36 cellular contexts compared by ENCODE assay signal in genomic region chr4:109795059-109795458, GRCh38. TPM values are rescaled to one million over a fixed set of nuclear protein-coding genes. Genes with fewer than 3 reads are reported as not detected.
"Had no signal": no experiment of that assay in that cellular context is flagged by ENCODE, and none has a peak within 500 bp of the region (broad histone marks: within the 10 kb centered on the region; RNA-seq: fewer than 3 reads in every experiment).

No MANE protein-coding gene starts in this region.

- H3K9me3 ChIP-seq: ascending aorta, body of pancreas had no signal

- FAIRE-seq: astrocyte, bronchial epithelial cell had no signal

- H3K4me3 ChIP-seq: adrenal gland, ascending aorta, body of pancreas, breast epithelium, cardiac muscle cell had no signal

- DNase-seq: activated effector memory CD4-positive, alpha-beta T cell treated with anti-CD3 and anti-CD28 coated beads, Interleukin-2, amount 50 U/mL, for 16 hours; activated effector memory CD4-positive, alpha-beta T cell treated with Interleukin-2 at 50 U/mL for 16 hours; activated gamma-delta T cell; activated gamma-delta T cell treated with Interleukin-2 at 50 U/mL for 16 hours; activated naive CD4-positive, alpha-beta T cell; activated naive CD4-positive, alpha-beta T cell treated with anti-CD3 and anti-CD28 coated beads for 36 hours; activated naive CD4-positive, alpha-beta T cell treated with anti-CD3 and anti-CD28 coated beads, Interleukin-2, amount 10 ng/mL, durations not matched to agents 7 days and 5 days; activated naive CD4-positive, alpha-beta T cell treated with anti-CD3 and anti-CD28 coated beads, Interleukin-2, amount 50 U/mL, for 16 hours; activated naive CD4-positive, alpha-beta T cell treated with Interleukin-2 at 50 U/mL for 16 hours; activated naive CD8-positive, alpha-beta T cell treated with anti-CD3 and anti-CD28 coated beads for 36 hours; activated naive CD8-positive, alpha-beta T cell treated with anti-CD3 and anti-CD28 coated beads, Interleukin-2, amount 10 ng/mL, durations not matched to agents 7 days and 5 days; activated naive CD8-positive, alpha-beta T cell treated with anti-CD3 and anti-CD28 coated beads, Interleukin-2, amount 50 U/mL, for 24 hours; activated T-cell treated with anti-CD3 and anti-CD28 coated beads, Interleukin-2, amount 50 U/mL, for 24 hours; activated T-cell treated with anti-CD3 and anti-CD28 coated beads, Interleukin-2, amount 50 U/mL, for 4 hours; activated T-cell treated with anti-CD3 and anti-CD28 coated beads, Interleukin-2, amount 50 U/mL, for 48 hours; activated T-cell treated with anti-CD3 and anti-CD28 coated beads, Interleukin-2, amount 50 U/mL, for 72 hours; adrenal gland; amniotic stem cell; amygdala; anterior cingulate cortex; aorta; body of pancreas; brain microvascular endothelial cell; caudate nucleus; central memory CD4-positive, alpha-beta T cell; cerebellar nuclear complex had no signal

- H3K27ac ChIP-seq: adrenal gland, ascending aorta, body of pancreas, brain microvascular endothelial cell, breast epithelium, cardiac muscle cell had no signal

- H3K4me1 ChIP-seq: adrenal gland, ascending aorta, body of pancreas, breast epithelium had no signal

- H3K36me3 ChIP-seq: adrenal gland, ascending aorta, brain microvascular endothelial cell, breast epithelium, cardiac muscle cell had no signal

- H3K27me3 ChIP-seq: adrenal gland, ascending aorta, body of pancreas, brain microvascular endothelial cell, breast epithelium, cardiac muscle cell had no signal

- ATAC-seq: activated naive CD4-positive, alpha-beta T cell treated with anti-CD3 and anti-CD28 coated beads, Interleukin-2, amount 50 U/mL, for 72 hours; activated naive CD8-positive, alpha-beta T cell treated with anti-CD3 and anti-CD28 coated beads, Interleukin-2, amount 50 U/mL, for 24 hours; activated T-cell treated with anti-CD3 and anti-CD28 coated beads, Interleukin-2, amount 50 U/mL, for 4 hours; activated T-cell treated with anti-CD3 and anti-CD28 coated beads, Interleukin-2, amount 50 U/mL, for 72 hours; activated T-helper 17 cell treated with anti-CD3 and anti-CD28 coated beads, Interleukin-2, amount 50 U/mL, for 72 hours; body of pancreas had no signal

RNA-seq across cellular contexts. Expression of gene CFI, which starts 6.7 kb away (rescaled TPM):
- total RNA-seq: activated naive CD4-positive, alpha-beta T cell treated with anti-CD3 and anti-CD28 coated beads for 36 hours; activated naive CD4-positive, alpha-beta T cell treated with anti-CD3 and anti-CD28 coated beads, Interleukin-2, amount 50 U/mL, for 72 hours; activated naive CD8-positive, alpha-beta T cell treated with anti-CD3 and anti-CD28 coated beads for 36 hours; activated naive CD8-positive, alpha-beta T cell treated with anti-CD3 and anti-CD28 coated beads, Interleukin-2, amount 10 ng/mL, durations not matched to agents 7 days and 5 days; activated T-helper 17 cell treated with anti-CD3 and anti-CD28 coated beads, Interleukin-2, amount 50 U/mL, for 72 hours; astrocyte; bronchial epithelial cell; chondrocyte had no signal

RNA-seq across cellular contexts. Expression of gene GAR1, which starts 20.5 kb away (rescaled TPM):
- total RNA-seq: ascending aorta had no signal

RNA-seq across cellular contexts. Expression of gene RRH, which starts 32.7 kb away (rescaled TPM):
- total RNA-seq: activated naive CD4-positive, alpha-beta T cell treated with anti-CD3 and anti-CD28 coated beads for 36 hours; activated naive CD8-positive, alpha-beta T cell treated with anti-CD3 and anti-CD28 coated beads for 36 hours; activated naive CD8-positive, alpha-beta T cell treated with anti-CD3 and anti-CD28 coated beads, Interleukin-2, amount 10 ng/mL, durations not matched to agents 7 days and 5 days; ascending aorta; body of pancreas; cardiac muscle cell; chondrocyte had no signal
- polyA plus RNA-seq: aorta had no signal

RNA-seq across cellular contexts. Expression of gene LRIT3, which starts 52.8 kb away (rescaled TPM):
- total RNA-seq: activated T-helper 1 cell treated with anti-CD3 and anti-CD28 coated beads, Interleukin-12 subunit alpha, Interleukin-12 subunit beta, Interleukin-2, Interleukin-4 antibody, amounts not matched to agents 30 ng/mL and 10 ng/mL and 1 ng/mL, durations not matched to agents 14 hours and 24 hours and 36 hours; ascending aorta; cardiac septum had no signal
